ENCODE assay signal across 21 cellular contexts in genomic region chr9:130501645-130502044, GRCh38.
"Had no signal": no experiment of that assay in that cellular context is flagged by ENCODE, and none has a peak within 500 bp of the region (broad histone marks: within the 10 kb centered on the region; RNA-seq: fewer than 3 reads in every experiment).

No MANE protein-coding gene starts in this region.

- H3K9me3 Mint-ChIP-seq: dendritic cell treated with granulocyte-macrophage colony-stimulating factor and Interleukin-4, amounts not matched to agents 40 ng/mL and 50 ng/mL, for 4 days; effector memory CD8-positive, alpha-beta T cell; nephron had no signal

- H3K4me1 ChIP-seq: breast epithelium, foreskin keratinocyte had no signal

- H3K27me3 ChIP-seq: breast epithelium, foreskin keratinocyte, transverse colon had no signal

- H3K36me3 ChIP-seq: breast epithelium, prostate gland, transverse colon had no signal

- ATAC-seq: activated CD4-positive, CD25-positive, alpha-beta regulatory T cell treated with anti-CD3 and anti-CD28 coated beads, Interleukin-2, amount 50 U/mL, for 24 hours; effector memory CD8-positive, alpha-beta T cell; foreskin keratinocyte had no signal

- DNase-seq: activated CD4-positive, alpha-beta T cell treated with anti-CD3 and anti-CD28 coated beads, Interleukin-2, amount 50 U/mL, for 1 hour; activated naive CD4-positive, alpha-beta T cell treated with Interleukin-2 at 50 U/mL for 16 hours; aorta; cerebellar nuclear complex; effector memory CD8-positive, alpha-beta T cell; foreskin keratinocyte; glutamatergic neuron; kidney glomerular epithelial cell; occipital lobe; right cardiac atrium; stimulated activated CD4-positive, alpha-beta T cell treated with anti-CD3 and anti-CD28 coated beads, Interleukin-4, amount 100 ng/mL, for 4 hours; stimulated activated CD8-positive, alpha-beta memory T cell treated with anti-CD3 and anti-CD28 coated beads, Interleukin-4, amount 100 ng/mL, for 48 hours; stimulated activated naive CD4-positive, alpha-beta T cell treated with Interleukin-2 at 50 U/mL for 16 hours; substantia nigra; transverse colon had no signal

- H3K4me3 ChIP-seq: breast epithelium, prostate gland, skin epidermis, transverse colon had no signal

- H3K27ac Mint-ChIP-seq: dendritic cell treated with granulocyte-macrophage colony-stimulating factor and Interleukin-4, amounts not matched to agents 40 ng/mL and 50 ng/mL, for 4 days; effector memory CD8-positive, alpha-beta T cell had no signal

- H3K4me1 Mint-ChIP-seq: nephron had no signal

- H3K9me3 ChIP-seq: breast epithelium, prostate gland, transverse colon had no signal

- H3K27ac ChIP-seq: breast epithelium, foreskin keratinocyte, prostate gland, skin epidermis, transverse colon had no signal

- H3K4me3 Mint-ChIP-seq: dendritic cell treated with granulocyte-macrophage colony-stimulating factor and Interleukin-4, amounts not matched to agents 40 ng/mL and 50 ng/mL, for 4 days; effector memory CD8-positive, alpha-beta T cell; nephron had no signal
